ENCODE assay signal across 10 cellular contexts in the genomic region with DNA sequence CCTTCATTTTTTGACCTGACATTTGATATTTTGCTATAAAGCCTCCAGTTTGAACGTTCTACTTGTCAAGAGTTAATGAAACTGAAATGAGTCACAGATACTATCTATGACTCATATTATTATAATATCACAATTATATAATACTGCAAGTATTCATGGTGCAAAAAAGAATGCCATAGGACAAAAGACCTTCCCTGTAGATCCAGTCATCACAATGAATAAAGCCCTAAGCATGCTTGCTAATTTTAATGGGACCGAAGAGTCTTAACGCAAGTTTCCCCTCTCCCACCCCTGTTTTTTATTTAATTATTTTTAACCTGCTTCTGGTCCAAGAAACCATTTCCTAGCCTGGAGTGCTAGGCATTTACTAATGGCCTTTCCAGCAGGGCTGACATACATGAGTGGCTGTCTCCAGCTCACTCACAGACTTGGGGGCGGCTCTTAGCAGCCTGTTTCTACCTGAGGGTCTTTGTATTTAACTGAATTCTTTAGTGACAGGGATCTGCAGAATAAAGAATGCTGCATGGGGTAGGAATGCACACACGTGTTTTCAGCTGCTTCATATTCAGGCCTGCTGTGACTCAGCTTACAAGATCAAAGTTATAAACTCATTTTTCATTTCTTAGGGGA.
DNase-seq lines count a peak whose midpoint lies in the region; ATAC-seq and TF ChIP-seq lines count a peak whose summit lies in the region.
"Had no signal": no experiment of that assay in that cellular context is flagged by ENCODE, and none has a peak within 500 bp of the region (broad histone marks: within the 10 kb centered on the region; RNA-seq: fewer than 3 reads in every experiment).

No MANE protein-coding gene starts in this region.

- no peaks in the 10 kb centered on the region for H4K20me1 ChIP-seq in mammary epithelial cell (ENCODE audit: insufficient read depth, low read length)

- no peak overlapping the region for H2AFZ ChIP-seq in mammary epithelial cell (ENCODE audit: low read depth, low read length)

- H3K4me3 ChIP-seq in mammary epithelial cell (replicated peaks in 1 of 3; ENCODE audit: insufficient read depth in 1 of 3, low read depth in 2 of 3, low read length in 3 of 3): no peak overlapping the region
- H3K4me3 ChIP-seq: prostate gland had no signal

- CTCF ChIA-PET in mammary epithelial cell (lab: Charles Lee; ENCODE audit: low non-redundant PET): no interaction called here

- peak overlapping the region; percentile 64 for H3K4me2 ChIP-seq in mammary epithelial cell (ENCODE audit: insufficient read depth, low read depth, low read length)

- H3K27me3 ChIP-seq in mammary epithelial cell (ENCODE audit: insufficient read depth, low read length): no peaks in the 10 kb centered on the region

- no peaks in the 10 kb centered on the region for H3K36me3 ChIP-seq in mammary epithelial cell (ENCODE audit: insufficient read depth, low read length)
- H3K36me3 ChIP-seq: prostate gland had no signal

- dilution Hi-C loops in mammary epithelial cell (cut with HindIII; ENCODE audit: low sequenced_read_pairs): no loop called here

- H3K9me3 ChIP-seq in mammary epithelial cell (replicated peaks; ENCODE audit: insufficient read depth, low read length): no peaks in the 10 kb centered on the region
- H3K9me3 ChIP-seq: prostate gland had no signal

- H3K36me3 Mint-ChIP-seq in activated CD4-positive, alpha-beta T cell treated with anti-CD3 and anti-CD28 coated beads, Interleukin-2, amount 10 ng/mL, durations not matched to agents 24 days and 14 days (ENCODE audit: low read depth): no peaks in the 10 kb centered on the region

- no peak for ATAC-seq in HG02852 (IDR thresholded peaks at IDR 0.05; ENCODE audit: unreplicated experiment)
- ATAC-seq in GM21528 (IDR thresholded peaks at IDR 0.05; ENCODE audit: low FRiP score, unreplicated experiment): no peak

- DNase-seq in AG08396 (ENCODE audit: low spot score): peak; percentile 60
- peak; percentile 72 for DNase-seq in HS-27A (ENCODE audit: low read depth)
- peak; percentile 80 for DNase-seq in mammary epithelial cell
- peak; percentile 55 for DNase-seq in kidney tubule cell (ENCODE audit: low spot score)
- no peak for DNase-seq in NCI-H510A treated with DMSO at 0.1 percent for 48 hours (lab: John Stamatoyannopoulos, UW)
- no peak for DNase-seq in activated CD4-positive, alpha-beta T cell treated with anti-CD3 and anti-CD28 coated beads, Interleukin-2, amount 10 ng/mL, durations not matched to agents 24 days and 14 days
- DNase-seq: NCI-H2081 treated with DMSO at 0.1 percent for 48 hours had no signal

- 6% methylated on average over 5 of the region's 5 CpGs for WGBS in mammary epithelial cell (ENCODE audit: low coverage, missing lambda C conversion rate)

- intact Hi-C loops in mammary epithelial cell (cut with micrococcal nuclease): no loop called here
- intact Hi-C loops in activated CD4-positive, alpha-beta T cell treated with anti-CD3 and anti-CD28 coated beads, Interleukin-2, amount 10 ng/mL, durations not matched to agents 24 days and 14 days (cut with micrococcal nuclease): no loop called here

- no peak overlapping the region for H3K9ac ChIP-seq in mammary epithelial cell (ENCODE audit: insufficient read depth, low read length)

- H3K27ac ChIP-seq in mammary epithelial cell (ENCODE audit: insufficient read depth, low read depth, low read length): peak overlapping the region; percentile 87
- H3K27ac ChIP-seq: prostate gland had no signal

- TF ChIP-seq CTCF in mammary epithelial cell (conservative IDR thresholded peaks at IDR 0.05 in 1 of 2, IDR thresholded peaks at IDR 0.05 in 1 of 2; ENCODE audit: extremely low read depth in 1 of 2, insufficient read depth in 1 of 2, low read depth in 1 of 2, low read length in 2 of 2): no peak

- no peak overlapping the region for H3K27ac Mint-ChIP-seq in activated CD4-positive, alpha-beta T cell treated with anti-CD3 and anti-CD28 coated beads, Interleukin-2, amount 10 ng/mL, durations not matched to agents 24 days and 14 days

- H3K79me2 ChIP-seq in mammary epithelial cell (ENCODE audit: insufficient read depth, low read length): no peaks in the 10 kb centered on the region

- in situ Hi-C loops in mammary epithelial cell (cut with MboI; ENCODE audit: low sequenced_read_pairs in 2 of 2): no loop called here

- H3K27me3 Mint-ChIP-seq in activated CD4-positive, alpha-beta T cell treated with anti-CD3 and anti-CD28 coated beads, Interleukin-2, amount 10 ng/mL, durations not matched to agents 24 days and 14 days: peaks cover 10% of the 10 kb centered on the region

- H3K4me3 Mint-ChIP-seq in activated CD4-positive, alpha-beta T cell treated with anti-CD3 and anti-CD28 coated beads, Interleukin-2, amount 10 ng/mL, durations not matched to agents 24 days and 14 days: no peak overlapping the region

- peaks cover 4% of the 10 kb centered on the region for H3K9me3 Mint-ChIP-seq in activated CD4-positive, alpha-beta T cell treated with anti-CD3 and anti-CD28 coated beads, Interleukin-2, amount 10 ng/mL, durations not matched to agents 24 days and 14 days

- peaks cover 30% of the 10 kb centered on the region for H3K4me1 Mint-ChIP-seq in activated CD4-positive, alpha-beta T cell treated with anti-CD3 and anti-CD28 coated beads, Interleukin-2, amount 10 ng/mL, durations not matched to agents 24 days and 14 days

- no TSS peak for BruUV-seq in mammary epithelial cell (replicated peaks; lab: Mats Ljungman, UMichigan)

- peaks cover 27% of the 10 kb centered on the region for H3K4me1 ChIP-seq in mammary epithelial cell (ENCODE audit: insufficient read depth, low read length)
- H3K4me1 ChIP-seq: prostate gland had no signal

Comparison
In these comparisons a context has a peak if more than half of its experiments do, and no peak if none do; other contexts are left out.
1. DNase-seq: peak in AG08396 (single experiment), HS-27A (single experiment), mammary epithelial cell (single experiment) and kidney tubule cell (single experiment); none in NCI-H510A treated with DMSO at 0.1 percent for 48 hours (single experiment) and activated CD4-positive, alpha-beta T cell treated with anti-CD3 and anti-CD28 coated beads, Interleukin-2, amount 10 ng/mL, durations not matched to agents 24 days and 14 days (single experiment).